8 cellular contexts compared by ENCODE assay signal in the genomic region with DNA sequence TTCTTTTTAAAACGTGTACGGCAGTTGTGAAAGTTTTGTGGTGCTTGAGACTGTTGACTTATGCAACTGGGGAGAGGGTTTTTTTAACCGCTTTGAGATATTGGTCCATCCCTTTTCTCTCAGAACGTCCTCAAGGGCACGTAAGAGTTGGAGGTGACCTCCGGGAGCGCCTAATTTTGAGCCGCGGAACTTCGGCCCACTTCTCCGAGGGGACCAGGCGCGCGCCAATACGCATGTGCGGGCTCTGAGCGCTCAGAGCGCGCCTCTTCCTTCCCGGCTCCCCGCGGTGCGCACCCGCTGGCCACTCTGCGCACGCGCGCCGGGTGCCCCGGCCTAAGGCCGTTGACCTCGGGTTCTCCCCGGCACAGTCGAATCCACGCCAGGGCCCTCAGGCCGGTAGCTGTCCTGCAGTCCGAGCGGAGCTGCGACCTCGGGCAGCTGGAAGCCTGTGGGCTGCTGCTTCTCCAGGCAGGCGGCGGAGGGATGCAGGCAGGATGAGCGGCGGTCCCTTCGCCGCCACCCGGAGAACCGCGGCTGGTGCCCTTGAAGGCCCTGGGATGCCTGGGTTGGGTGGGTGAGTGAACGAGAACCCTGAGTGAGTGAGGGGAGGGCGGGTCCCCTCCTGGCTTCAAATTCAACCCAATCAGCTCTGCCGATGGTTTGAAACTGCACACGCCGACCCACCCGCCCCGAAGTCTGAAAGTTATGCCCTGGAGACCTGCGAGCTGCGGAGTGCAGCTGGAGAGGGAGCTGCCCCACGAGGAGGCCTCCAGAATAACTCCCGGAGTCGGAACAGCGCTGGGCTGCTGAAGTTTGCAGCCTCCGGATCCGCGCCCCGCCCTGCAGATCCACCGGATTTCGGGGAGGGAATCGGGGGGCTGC. TPM values are rescaled to one million over a fixed set of nuclear protein-coding genes. Genes with fewer than 3 reads are reported as not detected.
DNase-seq lines count a peak whose midpoint lies in the region; TF ChIP-seq lines count a peak whose summit lies in the region.

No MANE protein-coding gene starts in this region.

- H3K4me3 ChIP-seq in iPS-20b (ENCODE audit: low read length) (peak overlapping the region; percentile 71), WERI-Rb-1 (ENCODE audit: low read depth, low read length) (no peak overlapping the region)

- no peak for TF ChIP-seq CTCF in WERI-Rb-1 (IDR thresholded peaks at IDR 0.05; ENCODE audit: low read depth, low read length)
- TF ChIP-seq CTCF in RWPE1 (conservative IDR thresholded peaks at IDR 0.05; ENCODE audit: low read depth): no peak

- H3K27me3 ChIP-seq in iPS-20b (ENCODE audit: insufficient read depth, low read length): peaks cover 100% of the 10 kb centered on the region
- no peaks in the 10 kb centered on the region for H3K27me3 ChIP-seq in WERI-Rb-1 (ENCODE audit: insufficient read depth, low read depth, severe bottlenecking)

- H3K27ac ChIP-seq in iPS-20b (ENCODE audit: low read length): no peak overlapping the region
- H3K27ac ChIP-seq in WERI-Rb-1: no peak overlapping the region
- no peak overlapping the region for H3K27ac ChIP-seq in RWPE1

- POLR2A ChIA-PET in RWPE1 (lab: Yijun Ruan, JAX; ENCODE audit: low non-redundant PET): no interaction called here

- H3K4me1 ChIP-seq in iPS-20b (ENCODE audit: insufficient read depth, low read length): peaks cover 8% of the 10 kb centered on the region; the same call in 1 of the 2 replicates

- DNase-seq in stimulated activated CD4-positive, alpha-beta T cell treated with anti-CD3 and anti-CD28 coated beads, Interleukin-12 subunit alpha, Interleukin-12 subunit beta, amount 100 ng/mL, for 4 hours: peak; percentile 16
- DNase-seq in stimulated activated CD4-positive, alpha-beta T cell treated with anti-CD3 and anti-CD28 coated beads, Interleukin-4, amount 100 ng/mL, for 24 hours: no peak
- DNase-seq in RPMI7951 (ENCODE audit: low read depth) (peak; percentile 13), WERI-Rb-1 (no peak), RWPE1 (ENCODE audit: low spot score) (no peak), NOMO-1 treated with DMSO at 0.1 percent for 48 hours (lab: John Stamatoyannopoulos, UW; ENCODE audit: unreplicated experiment) (no peak), NCI-H345 (lab: John Stamatoyannopoulos, UW) (no peak)

- H3K36me3 ChIP-seq in iPS-20b (ENCODE audit: insufficient read depth, low read depth, low read length) (no peaks in the 10 kb centered on the region), WERI-Rb-1 (no peaks in the 10 kb centered on the region)

- H3K9me3 ChIP-seq in iPS-20b (ENCODE audit: insufficient read depth, low read depth, low read length) (no peaks in the 10 kb centered on the region), WERI-Rb-1 (ENCODE audit: severe bottlenecking) (no peaks in the 10 kb centered on the region)

- CTCF ChIA-PET in RWPE1 (lab: Yijun Ruan, JAX): no interaction called here

- no peak overlapping the region for H3K9ac ChIP-seq in iPS-20b (ENCODE audit: low read depth, low read length)

RNA-seq across cellular contexts. Expression of a gene that starts 7.3 kb away (rescaled TPM):
- total RNA-seq in RPMI7951 (2014; rRNA removed; shearing (Covaris generic)): 0.10 TPM in 1 of 2 replicates, not detected in the other

Comparison
In these comparisons a context has a peak if more than half of its experiments do, and no peak if none do; other contexts are left out.
1. DNase-seq: peak in stimulated activated CD4-positive, alpha-beta T cell treated with anti-CD3 and anti-CD28 coated beads, Interleukin-12 subunit alpha, Interleukin-12 subunit beta, amount 100 ng/mL, for 4 hours (single experiment) and RPMI7951 (single experiment); none in stimulated activated CD4-positive, alpha-beta T cell treated with anti-CD3 and anti-CD28 coated beads, Interleukin-4, amount 100 ng/mL, for 24 hours (single experiment), WERI-Rb-1 (single experiment), RWPE1 (single experiment), NOMO-1 treated with DMSO at 0.1 percent for 48 hours (single experiment) and NCI-H345 (single experiment).